In genomic region chr3:128863560-128863959, GRCh38 we compare ENCODE assay signal across 10 cellular contexts. TPM values are rescaled to one million over a fixed set of nuclear protein-coding genes. Genes with fewer than 3 reads are reported as not detected.
DNase-seq lines count a peak whose midpoint lies in the region; ATAC-seq, FAIRE-seq and TF ChIP-seq lines count a peak whose summit lies in the region.
"Had no signal": no experiment of that assay in that cellular context is flagged by ENCODE, and none has a peak within 500 bp of the region (broad histone marks: within the 10 kb centered on the region; RNA-seq: fewer than 3 reads in every experiment).

No MANE protein-coding gene starts in this region.

- no peak overlapping the region for H3K4me2 ChIP-seq in OCI-LY1 (ENCODE audit: low read length)

- peaks cover 24% of the 10 kb centered on the region for H3K9me3 ChIP-seq in OCI-LY1 (ENCODE audit: low read length)

- TF ChIP-seq CTCF in OCI-LY1 (IDR thresholded peaks at IDR 0.05; ENCODE audit: low read length): peak; percentile 66
- peak; percentile 21 for TF ChIP-seq CTCF in epithelial cell of esophagus (IDR thresholded peaks at IDR 0.05; ENCODE audit: insufficient read depth, low read depth, low read length, missing control alignments)

- no peaks in the 10 kb centered on the region for H3K9me2 ChIP-seq in OCI-LY1 (ENCODE audit: low read depth, low read length)

- H3K4me3 ChIP-seq in OCI-LY1 (ENCODE audit: low read depth, low read length, poor library complexity, severe bottlenecking): no peak overlapping the region
- no peak overlapping the region for H3K4me3 ChIP-seq in epithelial cell of esophagus (ENCODE audit: low read length)

- no peak overlapping the region for H3K9ac ChIP-seq in OCI-LY1 (ENCODE audit: low read length)

- no peak overlapping the region for H3K27ac ChIP-seq in OCI-LY1 (ENCODE audit: low read depth, low read length, poor library complexity, severe bottlenecking)

- no peak overlapping the region for H2AFZ ChIP-seq in OCI-LY1 (ENCODE audit: low read length)

- no peak for TF ChIP-seq POLR2A in GM12892 (IDR thresholded peaks at IDR 0.05; ENCODE audit: low read depth, low read length)

- ATAC-seq in HG03378 (IDR thresholded peaks at IDR 0.05; ENCODE audit: unreplicated experiment): no peak
- ATAC-seq: natural killer cell had no signal

- DNase-seq in stimulated activated CD4-positive, alpha-beta T cell treated with anti-CD3 and anti-CD28 coated beads, Interleukin-15, amount 100 ng/mL, for 24 hours: peak; percentile 43
- DNase-seq in stimulated activated CD4-positive, alpha-beta T cell treated with anti-CD3 and anti-CD28 coated beads, Interleukin-4, amount 100 ng/mL, for 24 hours: no peak
- no peak for DNase-seq in epithelial cell of esophagus (ENCODE audit: low read depth)
- no peak for DNase-seq in NCI-H226
- no peak for DNase-seq in GM12892 (ENCODE audit: insufficient read length)
- DNase-seq in NK-92 treated with Interleukin-12 subunit alpha and Interleukin-12 subunit beta, amount 100 ng/mL, for 24 hours (lab: John Stamatoyannopoulos, UW): no peak
- DNase-seq: immature natural killer cell, natural killer cell had no signal

- H3K79me2 ChIP-seq in OCI-LY1 (ENCODE audit: insufficient read depth, low read length): no peaks in the 10 kb centered on the region

- H3F3A ChIP-seq in OCI-LY1 (ENCODE audit: insufficient read depth, low read length): no peaks in the 10 kb centered on the region

- no peaks in the 10 kb centered on the region for H3K4me1 ChIP-seq in OCI-LY1 (ENCODE audit: insufficient read depth, low read length, severe bottlenecking)

- no peaks in the 10 kb centered on the region for H3K27me3 ChIP-seq in OCI-LY1 (ENCODE audit: insufficient read depth, low read length)

- no peak for FAIRE-seq in GM12892 (lab: Jason Lieb, UNC)

- no peaks in the 10 kb centered on the region for H4K20me1 ChIP-seq in OCI-LY1 (ENCODE audit: insufficient read depth, low read length)

- H3K36me3 ChIP-seq in OCI-LY1 (ENCODE audit: insufficient read depth, low read length): peaks cover 16% of the 10 kb centered on the region; the same call in 1 of the 2 replicates

RNA-seq across cellular contexts. Expression of gene ACAD9, which starts 15.9 kb away (rescaled TPM):
- polyA plus RNA-seq in GM12892 (2012; ENCODE audit: missing spikeins): 20.8 TPM
